10 cellular contexts compared by ENCODE assay signal in genomic region chr19:42468273-42468796, GRCh38. TPM values are rescaled to one million over a fixed set of nuclear protein-coding genes. Genes with fewer than 3 reads are reported as not detected.
DNase-seq lines count a peak whose midpoint lies in the region; ATAC-seq and TF ChIP-seq lines count a peak whose summit lies in the region.
"Had no signal": no experiment of that assay in that cellular context is flagged by ENCODE, and none has a peak within 500 bp of the region (broad histone marks: within the 10 kb centered on the region; RNA-seq: fewer than 3 reads in every experiment).

No MANE protein-coding gene starts in this region.

- intact Hi-C loops in activated T-helper 1 cell treated with anti-CD3 and anti-CD28 coated beads, Interleukin-12 subunit alpha, Interleukin-12 subunit beta, Interleukin-2, Interleukin-4 antibody, amounts not matched to agents 30 ng/mL and 10 ng/mL and 1 ng/mL, durations not matched to agents 14 hours and 24 hours and 36 hours (cut with micrococcal nuclease): no loop called here

- peaks cover 27% of the 10 kb centered on the region for H3K4me1 Mint-ChIP-seq in activated T-helper 1 cell treated with anti-CD3 and anti-CD28 coated beads, Interleukin-12 subunit alpha, Interleukin-12 subunit beta, Interleukin-2, Interleukin-4 antibody, amounts not matched to agents 30 ng/mL and 10 ng/mL and 1 ng/mL, durations not matched to agents 14 hours and 24 hours and 36 hours (ENCODE audit: low read depth)

- peak; percentile 57 for DNase-seq in AG09319 (ENCODE audit: extremely low read depth, low read depth)
- peak; percentile 58 for DNase-seq in HFF-Myc (ENCODE audit: extremely low read depth, low read depth)
- DNase-seq in RWPE2 (ENCODE audit: low spot score): no peak
- peak; percentile 58 to 78 for DNase-seq in foreskin keratinocyte
- DNase-seq in iPS-NIHi7 (ENCODE audit: extremely low spot score): no peak
- no peak for DNase-seq in activated T-helper 1 cell treated with anti-CD3 and anti-CD28 coated beads, Interleukin-12 subunit alpha, Interleukin-12 subunit beta, Interleukin-2, Interleukin-4 antibody, amounts not matched to agents 30 ng/mL and 10 ng/mL and 1 ng/mL, durations not matched to agents 14 hours and 24 hours and 36 hours (ENCODE audit: low spot score)
- DNase-seq in UCSD-AML1 (lab: John Stamatoyannopoulos, UW; ENCODE audit: unreplicated experiment): no peak
- DNase-seq: activated CD4-positive, CD25-positive, alpha-beta regulatory T cell; NCI-H1048 had no signal

- TF ChIP-seq CTCF in AG09319 (IDR thresholded peaks at IDR 0.05; ENCODE audit: low read depth, low read length) (no peak), HFF-Myc (IDR thresholded peaks at IDR 0.05; ENCODE audit: low read depth, low read length, missing control alignments) (no peak), RWPE2 (IDR thresholded peaks at IDR 0.05; ENCODE audit: poor library complexity, severe bottlenecking) (no peak), foreskin keratinocyte (conservative IDR thresholded peaks at IDR 0.05) (no peak)

- H3K9me3 ChIP-seq in RWPE2 (ENCODE audit: severe bottlenecking): no peaks in the 10 kb centered on the region

- no peaks in the 10 kb centered on the region for H3K36me3 ChIP-seq in RWPE2 (ENCODE audit: low read depth)

- H3K27ac Mint-ChIP-seq in activated T-helper 1 cell treated with anti-CD3 and anti-CD28 coated beads, Interleukin-12 subunit alpha, Interleukin-12 subunit beta, Interleukin-2, Interleukin-4 antibody, amounts not matched to agents 30 ng/mL and 10 ng/mL and 1 ng/mL, durations not matched to agents 14 hours and 24 hours and 36 hours: no peak overlapping the region

- H3K4me3 Mint-ChIP-seq in activated T-helper 1 cell treated with anti-CD3 and anti-CD28 coated beads, Interleukin-12 subunit alpha, Interleukin-12 subunit beta, Interleukin-2, Interleukin-4 antibody, amounts not matched to agents 30 ng/mL and 10 ng/mL and 1 ng/mL, durations not matched to agents 14 hours and 24 hours and 36 hours: no peak overlapping the region

- no peaks in the 10 kb centered on the region for H3K36me3 Mint-ChIP-seq in activated T-helper 1 cell treated with anti-CD3 and anti-CD28 coated beads, Interleukin-12 subunit alpha, Interleukin-12 subunit beta, Interleukin-2, Interleukin-4 antibody, amounts not matched to agents 30 ng/mL and 10 ng/mL and 1 ng/mL, durations not matched to agents 14 hours and 24 hours and 36 hours (ENCODE audit: low read depth)

- no peaks in the 10 kb centered on the region for H3K9me3 Mint-ChIP-seq in activated T-helper 1 cell treated with anti-CD3 and anti-CD28 coated beads, Interleukin-12 subunit alpha, Interleukin-12 subunit beta, Interleukin-2, Interleukin-4 antibody, amounts not matched to agents 30 ng/mL and 10 ng/mL and 1 ng/mL, durations not matched to agents 14 hours and 24 hours and 36 hours

- H3K4me1 ChIP-seq in RWPE2 (ENCODE audit: insufficient read depth, poor library complexity, severe bottlenecking): peaks cover 2% of the 10 kb centered on the region
- H3K4me1 ChIP-seq in foreskin keratinocyte: peaks cover 4% of the 10 kb centered on the region

- peak overlapping the region; percentile 3 for H3K27ac ChIP-seq in RWPE2 (ENCODE audit: poor library complexity, severe bottlenecking)
- no peak overlapping the region for H3K27ac ChIP-seq in foreskin keratinocyte

- ATAC-seq in RWPE2 (ENCODE audit: low read depth): peak; percentile 88
- peak; percentile 81 for ATAC-seq in foreskin keratinocyte
- ATAC-seq in GM19351 (IDR thresholded peaks at IDR 0.05; ENCODE audit: unreplicated experiment): no peak

- peaks cover 3% of the 10 kb centered on the region for H3K27me3 Mint-ChIP-seq in activated T-helper 1 cell treated with anti-CD3 and anti-CD28 coated beads, Interleukin-12 subunit alpha, Interleukin-12 subunit beta, Interleukin-2, Interleukin-4 antibody, amounts not matched to agents 30 ng/mL and 10 ng/mL and 1 ng/mL, durations not matched to agents 14 hours and 24 hours and 36 hours (ENCODE audit: insufficient read depth)

- H3K4me3 ChIP-seq in HFF-Myc (replicated peaks; ENCODE audit: low read depth, low read length): no peak overlapping the region
- no peak overlapping the region for H3K4me3 ChIP-seq in RWPE2 (ENCODE audit: severe bottlenecking)

- no peaks in the 10 kb centered on the region for H3K27me3 ChIP-seq in RWPE2 (ENCODE audit: insufficient read depth, poor library complexity, severe bottlenecking)
- H3K27me3 ChIP-seq in foreskin keratinocyte: no peaks in the 10 kb centered on the region

RNA-seq across cellular contexts. Expression of gene CXCL17, which starts 25.6 kb away (rescaled TPM):
- not detected in 2 replicates for total RNA-seq in foreskin keratinocyte
- not detected in 2 replicates for polyA plus RNA-seq in foreskin keratinocyte
- total RNA-seq in activated T-helper 1 cell treated with anti-CD3 and anti-CD28 coated beads, Interleukin-12 subunit alpha, Interleukin-12 subunit beta, Interleukin-2, Interleukin-4 antibody, amounts not matched to agents 30 ng/mL and 10 ng/mL and 1 ng/mL, durations not matched to agents 14 hours and 24 hours and 36 hours: not detected in 2 replicates

RNA-seq across cellular contexts. Expression of gene LIPE, which starts 41.1 kb away (rescaled TPM):
- 23.9 and 27.0 TPM in 2 replicates for total RNA-seq in foreskin keratinocyte
- polyA plus RNA-seq in foreskin keratinocyte: 24.2 and 27.7 TPM in 2 replicates
- 32.8 and 38.5 TPM in 2 replicates for total RNA-seq in activated T-helper 1 cell treated with anti-CD3 and anti-CD28 coated beads, Interleukin-12 subunit alpha, Interleukin-12 subunit beta, Interleukin-2, Interleukin-4 antibody, amounts not matched to agents 30 ng/mL and 10 ng/mL and 1 ng/mL, durations not matched to agents 14 hours and 24 hours and 36 hours

RNA-seq across cellular contexts. Expression of gene CEACAM1, which starts 59.9 kb away (rescaled TPM):
- 3.0 and 3.7 TPM in 2 replicates for total RNA-seq in foreskin keratinocyte
- 2.4 and 3.3 TPM in 2 replicates for polyA plus RNA-seq in foreskin keratinocyte
- total RNA-seq in activated T-helper 1 cell treated with anti-CD3 and anti-CD28 coated beads, Interleukin-12 subunit alpha, Interleukin-12 subunit beta, Interleukin-2, Interleukin-4 antibody, amounts not matched to agents 30 ng/mL and 10 ng/mL and 1 ng/mL, durations not matched to agents 14 hours and 24 hours and 36 hours: 8.2 and 9.6 TPM in 2 replicates

Comparison
In these comparisons a context has a peak if more than half of its experiments do, and no peak if none do; other contexts are left out.
1. DNase-seq: peak in AG09319 (single experiment), HFF-Myc (single experiment) and foreskin keratinocyte (2 of 2); none in RWPE2 (single experiment), iPS-NIHi7 (single experiment), activated T-helper 1 cell treated with anti-CD3 and anti-CD28 coated beads, Interleukin-12 subunit alpha, Interleukin-12 subunit beta, Interleukin-2, Interleukin-4 antibody, amounts not matched to agents 30 ng/mL and 10 ng/mL and 1 ng/mL, durations not matched to agents 14 hours and 24 hours and 36 hours (single experiment) and UCSD-AML1 (single experiment).